Comparison of ENCODE assay signal across 13 cellular contexts in the genomic region with DNA sequence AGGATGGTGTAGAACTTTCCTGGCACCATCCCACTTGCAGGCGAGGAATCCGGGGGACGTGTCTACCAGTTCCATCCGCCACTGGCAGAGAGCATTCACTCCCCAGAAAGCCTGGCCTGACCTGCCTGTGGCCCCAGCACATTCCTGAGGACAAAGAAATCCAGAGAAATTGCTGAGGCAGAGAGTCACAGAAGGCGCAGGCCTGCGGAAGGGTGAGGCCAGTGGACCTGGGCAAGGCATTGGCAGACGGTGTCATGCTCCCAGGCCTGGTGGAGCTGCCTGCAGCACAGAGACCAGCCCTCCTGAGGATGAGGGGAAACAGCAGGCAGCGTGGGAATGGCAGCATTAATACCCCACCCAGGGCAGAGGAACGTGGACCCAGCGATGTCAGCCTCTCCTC.
DNase-seq lines count a peak whose midpoint lies in the region; ATAC-seq and TF ChIP-seq lines count a peak whose summit lies in the region.
"Had no signal": no experiment of that assay in that cellular context is flagged by ENCODE, and none has a peak within 500 bp of the region (broad histone marks: within the 10 kb centered on the region; RNA-seq: fewer than 3 reads in every experiment).

No MANE protein-coding gene starts in this region.

- intact Hi-C loops in Calu3 (cut with micrococcal nuclease; ENCODE audit: unreplicated experiment) = loop anchor here (1.0 to 5.0 kb wide), 3 partner anchors 20 to 180 kb away; partner anchors contain the start of gene F3

- H3K9me3 Mint-ChIP-seq in Calu3 (ENCODE audit: low read depth, unreplicated experiment) (peaks cover 10% of the 10 kb centered on the region), neural progenitor cell (peaks cover 10% of the 10 kb centered on the region)

- no peak overlapping the region for H3K27ac ChIP-seq in neural progenitor cell
- H3K27ac ChIP-seq: BLaER1 had no signal

- H3K27me3 Mint-ChIP-seq in Calu3 (ENCODE audit: unreplicated experiment) (no peaks in the 10 kb centered on the region), neural progenitor cell (ENCODE audit: insufficient read depth, low read depth) (peaks cover 5% of the 10 kb centered on the region)

- H3K36me3 ChIP-seq in NT2/D1 (ENCODE audit: insufficient read depth, insufficient read length, low read length) = no peaks in the 10 kb centered on the region
- H3K36me3 ChIP-seq in neural progenitor cell = no peaks in the 10 kb centered on the region
- H3K36me3 ChIP-seq: BLaER1 had no signal

- H3K4me1 Mint-ChIP-seq in Calu3 (ENCODE audit: low read depth, unreplicated experiment) (peaks cover 63% of the 10 kb centered on the region), neural progenitor cell (peaks cover 27% of the 10 kb centered on the region)

- H3K36me3 Mint-ChIP-seq in Calu3 (ENCODE audit: insufficient read depth, unreplicated experiment) (peaks cover 41% of the 10 kb centered on the region), neural progenitor cell (no peaks in the 10 kb centered on the region)

- H3K4me1 ChIP-seq in NT2/D1 (ENCODE audit: insufficient read depth, insufficient read length) = peaks cover 22% of the 10 kb centered on the region
- peaks cover 21% of the 10 kb centered on the region for H3K4me1 ChIP-seq in neural progenitor cell
- H3K4me1 ChIP-seq: BLaER1 had no signal

- H3K79me2 ChIP-seq in neural progenitor cell (ENCODE audit: low read depth) = no peaks in the 10 kb centered on the region

- H3K9me3 ChIP-seq in NT2/D1 (ENCODE audit: insufficient read depth, low read length) (peaks cover 19% of the 10 kb centered on the region), neural progenitor cell (ENCODE audit: low read depth) (no peaks in the 10 kb centered on the region)

- no peaks in the 10 kb centered on the region for H3F3A ChIP-seq in neural progenitor cell (ENCODE audit: low read depth)

- H4K20me1 ChIP-seq in neural progenitor cell (ENCODE audit: low read depth) = no peaks in the 10 kb centered on the region
- H4K20me1 ChIP-seq: BLaER1 had no signal

- H3K27me3 ChIP-seq in NT2/D1 (ENCODE audit: insufficient read depth, insufficient read length) (no peaks in the 10 kb centered on the region), neural progenitor cell (no peaks in the 10 kb centered on the region)
- H3K27me3 ChIP-seq: BLaER1 had no signal

- CTCF ChIA-PET in Calu3 (lab: Charles Lee) = interaction anchor here (0.8 to 1.9 kb wide), 7 partner anchors 12 to 181 kb away, joined by 3 to 11 read pairs (median 5); partner anchors contain the start of gene F3

- no peak overlapping the region for H2AFZ ChIP-seq in neural progenitor cell (replicated peaks)

- H3K9ac ChIP-seq in NT2/D1 (ENCODE audit: insufficient read length, low read depth) (peak overlapping the region; percentile 63), neural progenitor cell (no peak overlapping the region)
- H3K9ac ChIP-seq: BLaER1 had no signal

- H3K4me2 ChIP-seq in neural progenitor cell = no peak overlapping the region
- H3K4me2 ChIP-seq: BLaER1 had no signal

- DNase-seq in Calu3 = peak; percentile 87
- no peak for DNase-seq in NT2/D1 (ENCODE audit: low read depth, low spot score)
- DNase-seq in fibroblast of mammary gland (ENCODE audit: low read depth) = peak; percentile 20
- peak; percentile 58 for DNase-seq in neural progenitor cell (ENCODE audit: low spot score)
- no peak for DNase-seq in AML-193 (lab: John Stamatoyannopoulos, UW)
- no peak for DNase-seq in DMS 273 treated with DMSO at 0.1 percent for 48 hours (lab: John Stamatoyannopoulos, UW)
- DNase-seq: activated T-cell treated with anti-CD3 and anti-CD28 coated beads, Interleukin-2, amount 50 U/mL, for 48 hours; foreskin melanocyte; midbrain; NCI-H187 had no signal

- ATAC-seq in HG02973 (IDR thresholded peaks at IDR 0.05; ENCODE audit: unreplicated experiment) (no peak), GM19023 (IDR thresholded peaks at IDR 0.05; ENCODE audit: unreplicated experiment) (no peak)

- TF ChIP-seq CTCF in Calu3 (IDR thresholded peaks at IDR 0.05; ENCODE audit: unreplicated experiment) = no peak
- no peak for TF ChIP-seq CTCF in fibroblast of mammary gland (conservative IDR thresholded peaks at IDR 0.05; ENCODE audit: control insufficient read depth, insufficient read depth, low read depth, low read length)
- no peak for TF ChIP-seq CTCF in neural progenitor cell (IDR thresholded peaks at IDR 0.05)

- H3K4me3 Mint-ChIP-seq in Calu3 (ENCODE audit: low read depth, unreplicated experiment) = peak overlapping the region; percentile 55
- no peak overlapping the region for H3K4me3 Mint-ChIP-seq in neural progenitor cell

- H3K27ac Mint-ChIP-seq in Calu3 (ENCODE audit: unreplicated experiment) (peak overlapping the region; percentile 99), neural progenitor cell (peak overlapping the region; percentile 78)

- no TSS peak for BruUV-seq in Calu3 (replicated peaks; lab: Mats Ljungman, UMichigan)

- H3K4me3 ChIP-seq in NT2/D1 (ENCODE audit: insufficient read length, low read depth) (no peak overlapping the region), fibroblast of mammary gland (ENCODE audit: control insufficient read depth, low read depth, low read length) (no peak overlapping the region), neural progenitor cell (no peak overlapping the region)
- H3K4me3 ChIP-seq: BLaER1 had no signal

Comparison
In these comparisons a context has a peak if more than half of its experiments do, and no peak if none do; other contexts are left out.
1. DNase-seq: peak in Calu3 (single experiment), fibroblast of mammary gland (single experiment) and neural progenitor cell (single experiment); none in NT2/D1 (single experiment), AML-193 (0 of 2) and DMS 273 treated with DMSO at 0.1 percent for 48 hours (single experiment).